ENCODE assay signal across 1 cellular context in genomic region chr17:49729074-49729473, GRCh38.
TF ChIP-seq lines count a peak whose summit lies in the region.

No MANE protein-coding gene starts in this region.

TF ChIP-seq in HepG2, 621 proteins besides CTCF, POLR2A, EP300 and RAD21:
- TF ChIP-seq ZNF234 (CRISPR knock-in tag; conservative IDR thresholded peaks at IDR 0.05) (no peak), ZNF343 (CRISPR knock-in tag; IDR thresholded peaks at IDR 0.05) (no peak), ZBTB38 (CRISPR knock-in tag; IDR thresholded peaks at IDR 0.05) (no peak)
